Comparison of ENCODE assay signal across 9 cellular contexts in the genomic region with DNA sequence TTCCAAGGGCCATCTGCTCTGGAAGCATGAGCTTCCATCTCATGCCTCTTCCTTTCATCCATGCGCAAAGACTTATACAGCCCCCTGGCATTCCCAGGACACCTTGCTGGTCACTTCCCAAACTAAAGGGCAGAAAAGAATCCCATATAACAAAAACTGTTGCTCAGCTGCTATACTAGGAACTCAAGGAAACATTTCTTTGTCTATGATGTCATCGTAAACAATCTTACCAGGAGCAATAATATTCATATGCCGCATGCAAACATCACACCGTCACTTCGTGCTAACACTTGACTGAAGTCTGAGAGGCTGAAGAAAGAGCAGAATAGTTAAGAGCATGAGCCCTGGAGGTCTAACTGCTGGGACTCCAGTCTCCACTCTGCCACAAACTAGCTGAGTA. TPM values are rescaled to one million over a fixed set of nuclear protein-coding genes. Genes with fewer than 3 reads are reported as not detected.
"Had no signal": no experiment of that assay in that cellular context is flagged by ENCODE, and none has a peak within 500 bp of the region (broad histone marks: within the 10 kb centered on the region; RNA-seq: fewer than 3 reads in every experiment).

No MANE protein-coding gene starts in this region.

- ATAC-seq: HCT116 had no signal

- H2AFZ ChIP-seq: GM23248 had no signal

- H3K4me1 ChIP-seq: HAP-1 had no signal

- FAIRE-seq: HTR-8/SVneo had no signal

- H3K36me3 ChIP-seq: HAP-1 had no signal

- H3K9ac ChIP-seq: GM23248, KMS-11 had no signal

- H3K4me3 ChIP-seq: GM23248, HAP-1 had no signal

- H3K4me3 Mint-ChIP-seq: IgD-negative memory B cell had no signal

- DNase-seq: GM23248, GOT3, H7, KBM-7 had no signal

- H3K36me3 Mint-ChIP-seq: IgD-negative memory B cell had no signal

- H3K9me3 ChIP-seq: HAP-1 had no signal

- H3K27ac Mint-ChIP-seq: IgD-negative memory B cell had no signal

- H3K9me3 Mint-ChIP-seq: IgD-negative memory B cell had no signal

- H3K27ac ChIP-seq: GM23248, KMS-11 had no signal

- H3K4me2 ChIP-seq: KMS-11 had no signal

RNA-seq across cellular contexts. Expression of a gene that starts 50.5 kb away (rescaled TPM):
- polyA plus RNA-seq: IgD-negative memory B cell had no signal
